ENCODE assay signal across 8 cellular contexts in the genomic region with DNA sequence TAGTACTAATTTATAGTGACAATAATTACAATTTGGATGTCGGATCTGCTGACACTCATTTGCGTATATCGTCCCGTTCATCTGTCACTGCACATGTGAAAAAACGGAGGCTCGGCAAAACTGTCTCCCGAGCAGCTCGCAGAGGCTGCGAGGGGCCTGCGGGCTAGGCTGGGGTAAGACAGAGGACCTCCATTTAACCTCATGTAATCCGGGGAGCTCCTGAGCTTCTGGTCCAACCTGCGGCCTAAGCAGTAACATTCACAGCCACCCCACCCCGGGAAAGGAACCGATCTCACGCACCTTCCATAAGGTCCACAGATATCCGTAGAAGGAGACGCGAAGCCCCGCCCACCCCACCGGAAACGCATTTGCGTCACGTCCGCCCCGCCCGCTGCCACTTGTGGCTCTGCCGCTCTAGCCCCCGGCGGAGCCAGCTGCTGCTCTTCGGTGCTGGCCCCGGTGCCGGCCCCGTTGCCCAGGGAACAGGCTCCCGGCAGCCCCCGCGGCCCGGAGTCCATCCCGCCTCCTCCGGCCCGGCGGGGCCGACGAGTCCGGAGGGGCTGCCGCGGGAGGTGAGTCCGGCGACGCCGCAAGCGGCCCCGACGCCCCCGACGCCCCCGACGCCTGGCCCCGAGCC. TPM values are rescaled to one million over a fixed set of nuclear protein-coding genes. Genes with fewer than 3 reads are reported as not detected.
DNase-seq lines count a peak whose midpoint lies in the region; TF ChIP-seq lines count a peak whose summit lies in the region.

A gene (minus strand): TSS at position 346 of the 637 bp plus-strand sequence. CDS start 39 bp downstream, at position 307.
A gene with protein sequence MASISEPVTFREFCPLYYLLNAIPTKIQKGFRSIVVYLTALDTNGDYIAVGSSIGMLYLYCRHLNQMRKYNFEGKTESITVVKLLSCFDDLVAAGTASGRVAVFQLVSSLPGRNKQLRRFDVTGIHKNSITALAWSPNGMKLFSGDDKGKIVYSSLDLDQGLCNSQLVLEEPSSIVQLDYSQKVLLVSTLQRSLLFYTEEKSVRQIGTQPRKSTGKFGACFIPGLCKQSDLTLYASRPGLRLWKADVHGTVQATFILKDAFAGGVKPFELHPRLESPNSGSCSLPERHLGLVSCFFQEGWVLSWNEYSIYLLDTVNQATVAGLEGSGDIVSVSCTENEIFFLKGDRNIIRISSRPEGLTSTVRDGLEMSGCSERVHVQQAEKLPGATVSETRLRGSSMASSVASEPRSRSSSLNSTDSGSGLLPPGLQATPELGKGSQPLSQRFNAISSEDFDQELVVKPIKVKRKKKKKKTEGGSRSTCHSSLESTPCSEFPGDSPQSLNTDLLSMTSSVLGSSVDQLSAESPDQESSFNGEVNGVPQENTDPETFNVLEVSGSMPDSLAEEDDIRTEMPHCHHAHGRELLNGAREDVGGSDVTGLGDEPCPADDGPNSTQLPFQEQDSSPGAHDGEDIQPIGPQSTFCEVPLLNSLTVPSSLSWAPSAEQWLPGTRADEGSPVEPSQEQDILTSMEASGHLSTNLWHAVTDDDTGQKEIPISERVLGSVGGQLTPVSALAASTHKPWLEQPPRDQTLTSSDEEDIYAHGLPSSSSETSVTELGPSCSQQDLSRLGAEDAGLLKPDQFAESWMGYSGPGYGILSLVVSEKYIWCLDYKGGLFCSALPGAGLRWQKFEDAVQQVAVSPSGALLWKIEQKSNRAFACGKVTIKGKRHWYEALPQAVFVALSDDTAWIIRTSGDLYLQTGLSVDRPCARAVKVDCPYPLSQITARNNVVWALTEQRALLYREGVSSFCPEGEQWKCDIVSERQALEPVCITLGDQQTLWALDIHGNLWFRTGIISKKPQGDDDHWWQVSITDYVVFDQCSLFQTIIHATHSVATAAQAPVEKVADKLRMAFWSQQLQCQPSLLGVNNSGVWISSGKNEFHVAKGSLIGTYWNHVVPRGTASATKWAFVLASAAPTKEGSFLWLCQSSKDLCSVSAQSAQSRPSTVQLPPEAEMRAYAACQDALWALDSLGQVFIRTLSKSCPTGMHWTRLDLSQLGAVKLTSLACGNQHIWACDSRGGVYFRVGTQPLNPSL (N-terminal part only) (plus strand): TSS at position 397 of the 637 bp plus-strand sequence. CDS start 13,781 bp downstream, outside the sequence.

- TF ChIP-seq CTCF in GM20000 (IDR thresholded peaks at IDR 0.05; ENCODE audit: extremely low read depth, missing control alignments), result no peak

- DNase-seq in CMK (ENCODE audit: low read depth), result peak; percentile 70
- peak; percentile 96 for DNase-seq in GM20000 (ENCODE audit: low spot score)
- peak; percentile 89 for DNase-seq in HT-29 (ENCODE audit: low spot score)
- DNase-seq in NK-92 treated with Interleukin-12 subunit alpha and Interleukin-12 subunit beta, amount 100 ng/mL, for 24 hours (lab: John Stamatoyannopoulos, UW), result peak; percentile 93
- peak; percentile 99 for DNase-seq in activated CD8-positive, alpha-beta memory T cell treated with anti-CD3 and anti-CD28 coated beads for 24 hours
- DNase-seq in effector CD8-positive, alpha-beta T cell (lab: John Stamatoyannopoulos, UW), result peak; percentile 93
- DNase-seq in medulla oblongata (ENCODE audit: extremely low spot score), result peak; percentile 97
- DNase-seq in stimulated activated CD4-positive, alpha-beta T cell treated with anti-CD3 and anti-CD28 coated beads, TNF-alpha, amount 100 ng/mL, for 48 hours (ENCODE audit: low read depth in 3 of 3), result peak; percentile 94 to 97 (median 95)

RNA-seq across cellular contexts. Expression of the first gene that starts in this region (rescaled TPM):
- 25.2 and 27.7 TPM in 2 replicates for total RNA-seq in HT-29 (2014; rRNA removed; shearing (Covaris generic))

RNA-seq across cellular contexts. Expression of the second gene that starts in this region (rescaled TPM):
- 5.3 and 8.9 TPM in 2 replicates for total RNA-seq in HT-29 (2014; rRNA removed; shearing (Covaris generic))

Comparison
In these comparisons a context has a peak if more than half of its experiments do, and no peak if none do; other contexts are left out.
1. Peak in every context shown above with its lines: DNase-seq.